Comparison of ENCODE assay signal across 1 cellular context in genomic region chr12:51077930-51078329, GRCh38.
TF ChIP-seq lines count a peak whose summit lies in the region.

No MANE protein-coding gene starts in this region.

TF ChIP-seq in WTC11, 78 proteins besides CTCF, POLR2A, EP300 and RAD21 (continued from another document):
- TF ChIP-seq, protein P1, sequence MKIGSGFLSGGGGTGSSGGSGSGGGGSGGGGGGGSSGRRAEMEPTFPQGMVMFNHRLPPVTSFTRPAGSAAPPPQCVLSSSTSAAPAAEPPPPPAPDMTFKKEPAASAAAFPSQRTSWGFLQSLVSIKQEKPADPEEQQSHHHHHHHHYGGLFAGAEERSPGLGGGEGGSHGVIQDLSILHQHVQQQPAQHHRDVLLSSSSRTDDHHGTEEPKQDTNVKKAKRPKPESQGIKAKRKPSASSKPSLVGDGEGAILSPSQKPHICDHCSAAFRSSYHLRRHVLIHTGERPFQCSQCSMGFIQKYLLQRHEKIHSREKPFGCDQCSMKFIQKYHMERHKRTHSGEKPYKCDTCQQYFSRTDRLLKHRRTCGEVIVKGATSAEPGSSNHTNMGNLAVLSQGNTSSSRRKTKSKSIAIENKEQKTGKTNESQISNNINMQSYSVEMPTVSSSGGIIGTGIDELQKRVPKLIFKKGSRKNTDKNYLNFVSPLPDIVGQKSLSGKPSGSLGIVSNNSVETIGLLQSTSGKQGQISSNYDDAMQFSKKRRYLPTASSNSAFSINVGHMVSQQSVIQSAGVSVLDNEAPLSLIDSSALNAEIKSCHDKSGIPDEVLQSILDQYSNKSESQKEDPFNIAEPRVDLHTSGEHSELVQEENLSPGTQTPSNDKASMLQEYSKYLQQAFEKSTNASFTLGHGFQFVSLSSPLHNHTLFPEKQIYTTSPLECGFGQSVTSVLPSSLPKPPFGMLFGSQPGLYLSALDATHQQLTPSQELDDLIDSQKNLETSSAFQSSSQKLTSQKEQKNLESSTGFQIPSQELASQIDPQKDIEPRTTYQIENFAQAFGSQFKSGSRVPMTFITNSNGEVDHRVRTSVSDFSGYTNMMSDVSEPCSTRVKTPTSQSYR (CRISPR knock-in tag; IDR thresholded peaks at IDR 0.05) = no peak
- TF ChIP-seq TCF7 (CRISPR knock-in tag; IDR thresholded peaks at IDR 0.05; ENCODE audit: low read depth) (no peak), RELA (CRISPR knock-in tag; IDR thresholded peaks at IDR 0.05; ENCODE audit: borderline replicate concordance) (no peak), ZNF219 (CRISPR knock-in tag; IDR thresholded peaks at IDR 0.05; ENCODE audit: borderline replicate concordance) (no peak), SMAD4 (CRISPR knock-in tag; IDR thresholded peaks at IDR 0.05) (no peak), E2F4 (CRISPR knock-in tag; IDR thresholded peaks at IDR 0.05; ENCODE audit: borderline replicate concordance, low read depth) (no peak)
